1 cellular context compared by ENCODE assay signal in the genomic region with DNA sequence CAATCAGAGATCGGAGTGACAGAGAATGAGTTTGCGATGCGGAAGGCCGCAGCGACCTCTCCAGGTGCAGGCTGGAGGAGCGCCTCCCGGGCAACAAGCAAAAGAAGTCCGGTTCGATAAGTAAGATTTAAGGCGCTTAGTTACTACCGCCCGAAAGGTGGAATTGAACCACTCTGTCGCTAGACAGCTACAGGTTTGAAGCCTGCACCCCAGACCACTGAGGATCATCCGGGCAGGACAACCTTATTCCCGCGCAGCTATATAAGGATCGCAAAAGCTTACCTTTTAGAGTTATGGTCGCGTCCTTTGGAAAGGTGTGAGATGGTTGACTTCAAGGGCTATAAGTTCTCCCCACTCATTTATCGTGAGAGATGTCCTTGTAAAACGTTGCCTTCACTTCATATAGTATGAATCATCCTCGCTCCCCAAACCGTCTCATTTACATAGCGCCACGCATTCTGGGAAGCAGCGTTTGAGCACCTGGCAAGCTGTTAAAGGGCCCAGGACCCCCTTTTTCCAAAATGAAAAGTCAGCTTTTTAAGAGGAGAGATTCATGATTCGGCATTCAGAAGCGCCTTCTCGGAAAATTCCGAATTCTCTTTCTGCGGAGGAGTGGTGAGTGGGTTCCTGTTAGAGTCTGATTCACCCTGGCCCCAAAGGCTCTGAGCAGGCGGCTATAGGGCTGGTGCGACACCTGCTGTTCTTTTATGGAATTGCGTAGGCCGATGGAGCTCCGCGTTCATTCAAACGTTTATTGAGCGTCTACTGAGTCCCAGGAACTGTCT.
TF ChIP-seq lines count a peak whose summit lies in the region.

No MANE protein-coding gene starts in this region.

TF ChIP-seq in HEK293, 187 proteins besides CTCF, POLR2A, EP300 and RAD21 (continued from another document and continues in another):
- TF ChIP-seq, protein P1, sequence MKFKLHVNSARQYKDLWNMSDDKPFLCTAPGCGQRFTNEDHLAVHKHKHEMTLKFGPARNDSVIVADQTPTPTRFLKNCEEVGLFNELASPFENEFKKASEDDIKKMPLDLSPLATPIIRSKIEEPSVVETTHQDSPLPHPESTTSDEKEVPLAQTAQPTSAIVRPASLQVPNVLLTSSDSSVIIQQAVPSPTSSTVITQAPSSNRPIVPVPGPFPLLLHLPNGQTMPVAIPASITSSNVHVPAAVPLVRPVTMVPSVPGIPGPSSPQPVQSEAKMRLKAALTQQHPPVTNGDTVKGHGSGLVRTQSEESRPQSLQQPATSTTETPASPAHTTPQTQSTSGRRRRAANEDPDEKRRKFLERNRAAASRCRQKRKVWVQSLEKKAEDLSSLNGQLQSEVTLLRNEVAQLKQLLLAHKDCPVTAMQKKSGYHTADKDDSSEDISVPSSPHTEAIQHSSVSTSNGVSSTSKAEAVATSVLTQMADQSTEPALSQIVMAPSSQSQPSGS (tag by site-specific recombination; IDR thresholded peaks at IDR 0.05; ENCODE audit: low read depth): 0 out of 2 replicates have a peak, but pooled peaks have one; percentile 4
- TF ChIP-seq, protein P2, sequence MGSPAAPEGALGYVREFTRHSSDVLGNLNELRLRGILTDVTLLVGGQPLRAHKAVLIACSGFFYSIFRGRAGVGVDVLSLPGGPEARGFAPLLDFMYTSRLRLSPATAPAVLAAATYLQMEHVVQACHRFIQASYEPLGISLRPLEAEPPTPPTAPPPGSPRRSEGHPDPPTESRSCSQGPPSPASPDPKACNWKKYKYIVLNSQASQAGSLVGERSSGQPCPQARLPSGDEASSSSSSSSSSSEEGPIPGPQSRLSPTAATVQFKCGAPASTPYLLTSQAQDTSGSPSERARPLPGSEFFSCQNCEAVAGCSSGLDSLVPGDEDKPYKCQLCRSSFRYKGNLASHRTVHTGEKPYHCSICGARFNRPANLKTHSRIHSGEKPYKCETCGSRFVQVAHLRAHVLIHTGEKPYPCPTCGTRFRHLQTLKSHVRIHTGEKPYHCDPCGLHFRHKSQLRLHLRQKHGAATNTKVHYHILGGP (tag by site-specific recombination; IDR thresholded peaks at IDR 0.05): no peak
- TF ChIP-seq SALL2 (tag by site-specific recombination; IDR thresholded peaks at IDR 0.05; ENCODE audit: borderline replicate concordance): no peak
- TF ChIP-seq SP2 (tag by site-specific recombination; IDR thresholded peaks at IDR 0.05): no peak
- TF ChIP-seq ZNF707 (tag by site-specific recombination; IDR thresholded peaks at IDR 0.05): no peak
- TF ChIP-seq, protein P3, sequence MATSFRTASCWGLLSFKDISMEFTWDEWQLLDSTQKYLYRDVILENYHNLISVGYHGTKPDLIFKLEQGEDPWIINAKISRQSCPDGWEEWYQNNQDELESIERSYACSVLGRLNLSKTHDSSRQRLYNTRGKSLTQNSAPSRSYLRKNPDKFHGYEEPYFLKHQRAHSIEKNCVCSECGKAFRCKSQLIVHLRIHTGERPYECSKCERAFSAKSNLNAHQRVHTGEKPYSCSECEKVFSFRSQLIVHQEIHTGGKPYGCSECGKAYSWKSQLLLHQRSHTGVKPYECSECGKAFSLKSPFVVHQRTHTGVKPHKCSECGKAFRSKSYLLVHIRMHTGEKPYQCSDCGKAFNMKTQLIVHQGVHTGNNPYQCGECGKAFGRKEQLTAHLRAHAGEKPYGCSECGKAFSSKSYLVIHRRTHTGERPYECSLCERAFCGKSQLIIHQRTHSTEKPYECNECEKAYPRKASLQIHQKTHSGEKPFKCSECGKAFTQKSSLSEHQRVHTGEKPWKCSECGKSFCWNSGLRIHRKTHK (tag by site-specific recombination; IDR thresholded peaks at IDR 0.05): no peak
- TF ChIP-seq KLF16 (tag by site-specific recombination; IDR thresholded peaks at IDR 0.05): peak; percentile 64; the same call in 1 of the 2 replicates
- peak; percentile 56; the same call in 1 of the 2 replicates for TF ChIP-seq ZNF558 (tag by site-specific recombination; IDR thresholded peaks at IDR 0.05)
- peak; percentile 86 for TF ChIP-seq ZEB2 (tag by site-specific recombination; IDR thresholded peaks at IDR 0.05)
- no peak for TF ChIP-seq ZNF571 (tag by site-specific recombination; IDR thresholded peaks at IDR 0.05)
- no peak for TF ChIP-seq ZNF510 (tag by site-specific recombination; IDR thresholded peaks at IDR 0.05; ENCODE audit: insufficient replicate concordance)
- TF ChIP-seq, protein P4, sequence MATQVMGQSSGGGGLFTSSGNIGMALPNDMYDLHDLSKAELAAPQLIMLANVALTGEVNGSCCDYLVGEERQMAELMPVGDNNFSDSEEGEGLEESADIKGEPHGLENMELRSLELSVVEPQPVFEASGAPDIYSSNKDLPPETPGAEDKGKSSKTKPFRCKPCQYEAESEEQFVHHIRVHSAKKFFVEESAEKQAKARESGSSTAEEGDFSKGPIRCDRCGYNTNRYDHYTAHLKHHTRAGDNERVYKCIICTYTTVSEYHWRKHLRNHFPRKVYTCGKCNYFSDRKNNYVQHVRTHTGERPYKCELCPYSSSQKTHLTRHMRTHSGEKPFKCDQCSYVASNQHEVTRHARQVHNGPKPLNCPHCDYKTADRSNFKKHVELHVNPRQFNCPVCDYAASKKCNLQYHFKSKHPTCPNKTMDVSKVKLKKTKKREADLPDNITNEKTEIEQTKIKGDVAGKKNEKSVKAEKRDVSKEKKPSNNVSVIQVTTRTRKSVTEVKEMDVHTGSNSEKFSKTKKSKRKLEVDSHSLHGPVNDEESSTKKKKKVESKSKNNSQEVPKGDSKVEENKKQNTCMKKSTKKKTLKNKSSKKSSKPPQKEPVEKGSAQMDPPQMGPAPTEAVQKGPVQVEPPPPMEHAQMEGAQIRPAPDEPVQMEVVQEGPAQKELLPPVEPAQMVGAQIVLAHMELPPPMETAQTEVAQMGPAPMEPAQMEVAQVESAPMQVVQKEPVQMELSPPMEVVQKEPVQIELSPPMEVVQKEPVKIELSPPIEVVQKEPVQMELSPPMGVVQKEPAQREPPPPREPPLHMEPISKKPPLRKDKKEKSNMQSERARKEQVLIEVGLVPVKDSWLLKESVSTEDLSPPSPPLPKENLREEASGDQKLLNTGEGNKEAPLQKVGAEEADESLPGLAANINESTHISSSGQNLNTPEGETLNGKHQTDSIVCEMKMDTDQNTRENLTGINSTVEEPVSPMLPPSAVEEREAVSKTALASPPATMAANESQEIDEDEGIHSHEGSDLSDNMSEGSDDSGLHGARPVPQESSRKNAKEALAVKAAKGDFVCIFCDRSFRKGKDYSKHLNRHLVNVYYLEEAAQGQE (tag by site-specific recombination; IDR thresholded peaks at IDR 0.05): no peak
- no peak for TF ChIP-seq MEIS1 (CRISPR knock-in tag; IDR thresholded peaks at IDR 0.05; ENCODE audit: borderline replicate concordance)
- peak; percentile 31; the same call in 1 of the 2 replicates for TF ChIP-seq KLF1 (tag by site-specific recombination; IDR thresholded peaks at IDR 0.05)
- TF ChIP-seq, protein P5, sequence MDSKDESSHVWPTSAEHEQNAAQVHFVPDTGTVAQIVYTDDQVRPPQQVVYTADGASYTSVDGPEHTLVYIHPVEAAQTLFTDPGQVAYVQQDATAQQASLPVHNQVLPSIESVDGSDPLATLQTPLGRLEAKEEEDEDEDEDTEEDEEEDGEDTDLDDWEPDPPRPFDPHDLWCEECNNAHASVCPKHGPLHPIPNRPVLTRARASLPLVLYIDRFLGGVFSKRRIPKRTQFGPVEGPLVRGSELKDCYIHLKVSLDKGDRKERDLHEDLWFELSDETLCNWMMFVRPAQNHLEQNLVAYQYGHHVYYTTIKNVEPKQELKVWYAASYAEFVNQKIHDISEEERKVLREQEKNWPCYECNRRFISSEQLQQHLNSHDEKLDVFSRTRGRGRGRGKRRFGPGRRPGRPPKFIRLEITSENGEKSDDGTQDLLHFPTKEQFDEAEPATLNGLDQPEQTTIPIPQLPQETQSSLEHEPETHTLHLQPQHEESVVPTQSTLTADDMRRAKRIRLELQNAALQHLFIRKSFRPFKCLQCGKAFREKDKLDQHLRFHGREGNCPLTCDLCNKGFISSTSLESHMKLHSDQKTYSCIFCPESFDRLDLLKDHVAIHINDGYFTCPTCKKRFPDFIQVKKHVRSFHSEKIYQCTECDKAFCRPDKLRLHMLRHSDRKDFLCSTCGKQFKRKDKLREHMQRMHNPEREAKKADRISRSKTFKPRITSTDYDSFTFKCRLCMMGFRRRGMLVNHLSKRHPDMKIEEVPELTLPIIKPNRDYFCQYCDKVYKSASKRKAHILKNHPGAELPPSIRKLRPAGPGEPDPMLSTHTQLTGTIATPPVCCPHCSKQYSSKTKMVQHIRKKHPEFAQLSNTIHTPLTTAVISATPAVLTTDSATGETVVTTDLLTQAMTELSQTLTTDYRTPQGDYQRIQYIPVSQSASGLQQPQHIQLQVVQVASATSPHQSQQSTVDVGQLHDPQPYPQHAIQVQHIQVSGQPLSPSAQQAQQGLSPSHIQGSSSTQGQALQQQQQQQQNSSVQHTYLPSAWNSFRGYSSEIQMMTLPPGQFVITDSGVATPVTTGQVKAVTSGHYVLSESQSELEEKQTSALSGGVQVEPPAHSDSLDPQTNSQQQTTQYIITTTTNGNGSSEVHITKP (tag by site-specific recombination; IDR thresholded peaks at IDR 0.05): peak; percentile 81
- TF ChIP-seq KLF7 (tag by site-specific recombination; IDR thresholded peaks at IDR 0.05; ENCODE audit: borderline replicate concordance): 0 out of 2 replicates have a peak, but pooled peaks have one; percentile 31
- peak; percentile 27 for TF ChIP-seq SETDB1 (IDR thresholded peaks at IDR 0.05; ENCODE audit: insufficient read length, low read length)
- TF ChIP-seq ZNF426 (tag by site-specific recombination; IDR thresholded peaks at IDR 0.05): no peak
- TF ChIP-seq SP7 (tag by site-specific recombination; IDR thresholded peaks at IDR 0.05): peak; percentile 73; the same call in 1 of the 2 replicates
- TF ChIP-seq ZNF10 (tag by site-specific recombination; IDR thresholded peaks at IDR 0.05): no peak
- peak; percentile 69; the same call in 1 of the 2 replicates for TF ChIP-seq BCL11B (tag by site-specific recombination; IDR thresholded peaks at IDR 0.05; ENCODE audit: low read depth)
- peak; percentile 89 for TF ChIP-seq ZNF223 (tag by site-specific recombination; IDR thresholded peaks at IDR 0.05)
- TF ChIP-seq ZNF664 (tag by site-specific recombination; IDR thresholded peaks at IDR 0.05): peak; percentile 100
- TF ChIP-seq ZNF211 (tag by site-specific recombination; IDR thresholded peaks at IDR 0.05; ENCODE audit: low read depth): no peak
- TF ChIP-seq ZNF391 (tag by site-specific recombination; IDR thresholded peaks at IDR 0.05; ENCODE audit: borderline replicate concordance, low read depth): peak; percentile 77; the same call in 1 of the 2 replicates
- TF ChIP-seq ZIC2 (tag by site-specific recombination; IDR thresholded peaks at IDR 0.05): no peak
- TF ChIP-seq, protein P6, sequence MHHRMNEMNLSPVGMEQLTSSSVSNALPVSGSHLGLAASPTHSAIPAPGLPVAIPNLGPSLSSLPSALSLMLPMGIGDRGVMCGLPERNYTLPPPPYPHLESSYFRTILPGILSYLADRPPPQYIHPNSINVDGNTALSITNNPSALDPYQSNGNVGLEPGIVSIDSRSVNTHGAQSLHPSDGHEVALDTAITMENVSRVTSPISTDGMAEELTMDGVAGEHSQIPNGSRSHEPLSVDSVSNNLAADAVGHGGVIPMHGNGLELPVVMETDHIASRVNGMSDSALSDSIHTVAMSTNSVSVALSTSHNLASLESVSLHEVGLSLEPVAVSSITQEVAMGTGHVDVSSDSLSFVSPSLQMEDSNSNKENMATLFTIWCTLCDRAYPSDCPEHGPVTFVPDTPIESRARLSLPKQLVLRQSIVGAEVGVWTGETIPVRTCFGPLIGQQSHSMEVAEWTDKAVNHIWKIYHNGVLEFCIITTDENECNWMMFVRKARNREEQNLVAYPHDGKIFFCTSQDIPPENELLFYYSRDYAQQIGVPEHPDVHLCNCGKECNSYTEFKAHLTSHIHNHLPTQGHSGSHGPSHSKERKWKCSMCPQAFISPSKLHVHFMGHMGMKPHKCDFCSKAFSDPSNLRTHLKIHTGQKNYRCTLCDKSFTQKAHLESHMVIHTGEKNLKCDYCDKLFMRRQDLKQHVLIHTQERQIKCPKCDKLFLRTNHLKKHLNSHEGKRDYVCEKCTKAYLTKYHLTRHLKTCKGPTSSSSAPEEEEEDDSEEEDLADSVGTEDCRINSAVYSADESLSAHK (tag by site-specific recombination; IDR thresholded peaks at IDR 0.05): no peak
- TF ChIP-seq ZBTB21 (tag by site-specific recombination; IDR thresholded peaks at IDR 0.05): peak; percentile 38
- no peak for TF ChIP-seq ZNF549 (tag by site-specific recombination; IDR thresholded peaks at IDR 0.05)
- TF ChIP-seq ZNF266 (tag by site-specific recombination; IDR thresholded peaks at IDR 0.05; ENCODE audit: low read depth): no peak
- no peak for TF ChIP-seq WT1 (tag by site-specific recombination; IDR thresholded peaks at IDR 0.05)
- TF ChIP-seq, protein P7, sequence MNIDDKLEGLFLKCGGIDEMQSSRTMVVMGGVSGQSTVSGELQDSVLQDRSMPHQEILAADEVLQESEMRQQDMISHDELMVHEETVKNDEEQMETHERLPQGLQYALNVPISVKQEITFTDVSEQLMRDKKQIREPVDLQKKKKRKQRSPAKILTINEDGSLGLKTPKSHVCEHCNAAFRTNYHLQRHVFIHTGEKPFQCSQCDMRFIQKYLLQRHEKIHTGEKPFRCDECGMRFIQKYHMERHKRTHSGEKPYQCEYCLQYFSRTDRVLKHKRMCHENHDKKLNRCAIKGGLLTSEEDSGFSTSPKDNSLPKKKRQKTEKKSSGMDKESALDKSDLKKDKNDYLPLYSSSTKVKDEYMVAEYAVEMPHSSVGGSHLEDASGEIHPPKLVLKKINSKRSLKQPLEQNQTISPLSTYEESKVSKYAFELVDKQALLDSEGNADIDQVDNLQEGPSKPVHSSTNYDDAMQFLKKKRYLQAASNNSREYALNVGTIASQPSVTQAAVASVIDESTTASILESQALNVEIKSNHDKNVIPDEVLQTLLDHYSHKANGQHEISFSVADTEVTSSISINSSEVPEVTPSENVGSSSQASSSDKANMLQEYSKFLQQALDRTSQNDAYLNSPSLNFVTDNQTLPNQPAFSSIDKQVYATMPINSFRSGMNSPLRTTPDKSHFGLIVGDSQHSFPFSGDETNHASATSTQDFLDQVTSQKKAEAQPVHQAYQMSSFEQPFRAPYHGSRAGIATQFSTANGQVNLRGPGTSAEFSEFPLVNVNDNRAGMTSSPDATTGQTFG (tag by site-specific recombination; IDR thresholded peaks at IDR 0.05; ENCODE audit: borderline replicate concordance): no peak
- TF ChIP-seq, protein P8, sequence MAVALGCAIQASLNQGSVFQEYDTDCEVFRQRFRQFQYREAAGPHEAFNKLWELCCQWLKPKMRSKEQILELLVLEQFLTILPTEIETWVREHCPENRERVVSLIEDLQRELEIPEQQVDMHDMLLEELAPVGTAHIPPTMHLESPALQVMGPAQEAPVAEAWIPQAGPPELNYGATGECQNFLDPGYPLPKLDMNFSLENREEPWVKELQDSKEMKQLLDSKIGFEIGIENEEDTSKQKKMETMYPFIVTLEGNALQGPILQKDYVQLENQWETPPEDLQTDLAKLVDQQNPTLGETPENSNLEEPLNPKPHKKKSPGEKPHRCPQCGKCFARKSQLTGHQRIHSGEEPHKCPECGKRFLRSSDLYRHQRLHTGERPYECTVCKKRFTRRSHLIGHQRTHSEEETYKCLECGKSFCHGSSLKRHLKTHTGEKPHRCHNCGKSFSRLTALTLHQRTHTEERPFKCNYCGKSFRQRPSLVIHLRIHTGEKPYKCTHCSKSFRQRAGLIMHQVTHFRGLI (tag by site-specific recombination; IDR thresholded peaks at IDR 0.05): peak; percentile 67; the same call in 1 of the 2 replicates
- TF ChIP-seq, protein P9, sequence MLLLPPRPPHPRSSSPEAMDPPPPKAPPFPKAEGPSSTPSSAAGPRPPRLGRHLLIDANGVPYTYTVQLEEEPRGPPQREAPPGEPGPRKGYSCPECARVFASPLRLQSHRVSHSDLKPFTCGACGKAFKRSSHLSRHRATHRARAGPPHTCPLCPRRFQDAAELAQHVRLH (tag by site-specific recombination; IDR thresholded peaks at IDR 0.05): peak; percentile 8
